ENCODE assay signal across 16 cellular contexts in the genomic region with DNA sequence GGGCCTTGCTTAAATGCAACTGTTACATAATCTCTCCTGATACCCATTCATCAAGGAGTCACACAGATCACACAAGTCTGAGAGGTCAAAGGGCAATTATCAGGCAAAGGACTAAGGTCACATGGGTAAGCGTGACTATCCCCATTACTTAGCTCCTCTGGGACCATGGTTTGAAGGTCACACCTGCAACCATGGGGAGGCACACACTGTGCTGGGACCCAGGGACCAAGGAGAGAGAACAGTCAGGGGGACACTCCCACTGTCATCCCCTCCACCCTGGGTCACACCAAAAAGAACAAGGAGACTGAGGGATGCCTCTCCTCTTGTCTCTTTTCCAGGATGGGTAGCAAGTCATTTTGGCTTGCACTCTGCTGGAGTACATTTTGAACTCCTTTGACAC.
"Had no signal": no experiment of that assay in that cellular context is flagged by ENCODE, and none has a peak within 500 bp of the region (broad histone marks: within the 10 kb centered on the region; RNA-seq: fewer than 3 reads in every experiment).

No MANE protein-coding gene starts in this region.

- H2AFZ ChIP-seq: parathyroid adenoma had no signal

- DNase-seq: activated CD4-positive, alpha-beta T cell treated with anti-CD3 and anti-CD28 coated beads, Interleukin-2, amount 50 U/mL, for 4 hours; activated gamma-delta T cell treated with Interleukin-2 at 50 U/mL for 16 hours; activated T-cell treated with anti-CD3 and anti-CD28 coated beads, Interleukin-2, amount 50 U/mL, for 72 hours; effector CD8-positive, alpha-beta T cell; esophagus squamous epithelium; left ventricle myocardium superior; naive thymus-derived CD8-positive, alpha-beta T cell; spleen; stimulated activated CD4-positive, alpha-beta T cell treated with anti-CD3 and anti-CD28 coated beads, Interleukin-4, amount 100 ng/mL, for 4 hours; stimulated activated naive B cell treated with anti-CD40 and anti-IgM and Interleukin-4, amounts not matched to agents 10 μg/mL and 1 μg/mL and 100 μg/mL, for 72 hours had no signal

- H3K27me3 ChIP-seq: adrenal gland, esophagus squamous epithelium, spleen, tibial nerve had no signal

- H3K4me1 ChIP-seq: adrenal gland, parathyroid adenoma, spleen, tibial nerve had no signal

- H3K4me3 ChIP-seq: tibial nerve had no signal

- FAIRE-seq: bronchial epithelial cell had no signal

- H3K27ac ChIP-seq: parathyroid adenoma, tibial nerve had no signal

- H3K36me3 ChIP-seq: adrenal gland, esophagus squamous epithelium, tibial nerve had no signal

- ATAC-seq: activated naive CD4-positive, alpha-beta T cell treated with anti-CD3 and anti-CD28 coated beads, Interleukin-2, amount 50 U/mL, for 72 hours; activated T-cell treated with anti-CD3 and anti-CD28 coated beads, Interleukin-2, amount 50 U/mL, for 72 hours; naive thymus-derived CD8-positive, alpha-beta T cell; sciatic nerve; stimulated activated naive B cell treated with anti-CD40 and anti-IgM and Interleukin-4, amounts not matched to agents 10 μg/mL and 1 μg/mL and 100 μg/mL, for 72 hours had no signal

- H3K79me2 ChIP-seq: parathyroid adenoma had no signal

- H3K9ac ChIP-seq: parathyroid adenoma had no signal
